In the genomic region with DNA sequence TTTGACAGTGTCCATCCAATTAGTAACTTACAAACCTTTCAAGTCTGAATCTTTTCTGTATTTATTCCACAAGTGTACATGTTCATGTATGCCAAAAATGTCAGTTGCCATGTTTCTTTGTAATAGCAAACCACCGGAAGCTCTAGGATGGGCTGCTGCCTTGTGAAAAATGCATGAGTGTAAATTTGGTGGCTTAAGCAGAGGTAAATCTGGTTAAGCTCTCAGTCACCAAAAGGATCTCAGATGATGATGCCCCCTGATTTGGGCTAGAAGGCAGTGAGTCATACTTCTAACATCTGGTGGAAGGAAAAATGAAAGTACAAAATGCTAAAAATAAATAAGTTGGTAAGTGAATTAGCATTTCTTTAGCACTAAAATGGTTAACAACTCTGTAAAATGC, we compare ENCODE assay signal across 21 cellular contexts.
"Had no signal": no experiment of that assay in that cellular context is flagged by ENCODE, and none has a peak within 500 bp of the region (broad histone marks: within the 10 kb centered on the region; RNA-seq: fewer than 3 reads in every experiment).

No MANE protein-coding gene starts in this region.

- H3K27ac ChIP-seq: KMS-11 had no signal

- H3K9ac ChIP-seq: KMS-11 had no signal

- DNase-seq: activated B cell treated with CpG ODN at 0.5 μM for 24 hours; activated CD4-positive, alpha-beta memory T cell treated with anti-CD3 and anti-CD28 coated beads for 36 hours; activated CD4-positive, alpha-beta T cell treated with anti-CD3 and anti-CD28 coated beads for 1 hour; activated CD4-positive, alpha-beta T cell treated with anti-CD3 and anti-CD28 coated beads, Interleukin-2, amount 10 ng/mL, durations not matched to agents 24 days and 14 days; activated CD8-positive, alpha-beta memory T cell treated with anti-CD3 and anti-CD28 coated beads for 24 hours; activated effector memory CD4-positive, alpha-beta T cell treated with anti-CD3 and anti-CD28 coated beads, Interleukin-2, amount 50 U/mL, for 16 hours; activated naive CD4-positive, alpha-beta T cell treated with Interleukin-2 at 50 U/mL for 16 hours; activated naive CD8-positive, alpha-beta T cell treated with anti-CD3 and anti-CD28 coated beads, Interleukin-2, amount 50 U/mL, for 24 hours; activated T-cell treated with anti-CD3 and anti-CD28 coated beads, Interleukin-2, amount 50 U/mL, for 4 hours; amniotic stem cell; cerebellar nuclear complex; NCI-H1105 treated with DMSO at 0.1 percent for 48 hours; NCI-H1436 treated with DMSO at 0.1 percent for 48 hours; NCI-H187; NCI-H2081; NCI-H510A treated with DMSO at 0.1 percent for 48 hours; SHP77 treated with DMSO at 0.1 percent for 48 hours; T-helper 9 cell had no signal

- ATAC-seq: activated naive CD4-positive, alpha-beta T cell treated with anti-CD3 and anti-CD28 coated beads, Interleukin-2, amount 50 U/mL, for 72 hours; activated naive CD8-positive, alpha-beta T cell treated with anti-CD3 and anti-CD28 coated beads, Interleukin-2, amount 50 U/mL, for 24 hours; activated T-cell treated with anti-CD3 and anti-CD28 coated beads, Interleukin-2, amount 50 U/mL, for 4 hours; Panc1 had no signal

- H3K4me2 ChIP-seq: KMS-11 had no signal
